ENCODE assay signal across 26 cellular contexts in genomic region chr4:106096454-106096853, GRCh38.
"Had no signal": no experiment of that assay in that cellular context is flagged by ENCODE, and none has a peak within 500 bp of the region (broad histone marks: within the 10 kb centered on the region; RNA-seq: fewer than 3 reads in every experiment).

No MANE protein-coding gene starts in this region.

- DNase-seq: activated CD4-positive, alpha-beta T cell treated with anti-CD3 and anti-CD28 coated beads for 4 hours; activated CD4-positive, alpha-beta T cell treated with anti-CD3 and anti-CD28 coated beads, Interleukin-2, amount 50 U/mL, for 48 hours; activated CD8-positive, alpha-beta memory T cell treated with anti-CD3 and anti-CD28 coated beads, Interleukin-2, amount 50 U/mL, for 4 hours; activated effector memory CD4-positive, alpha-beta T cell treated with anti-CD3 and anti-CD28 coated beads, Interleukin-2, amount 50 U/mL, for 16 hours; activated naive CD4-positive, alpha-beta T cell treated with anti-CD3 and anti-CD28 coated beads, Interleukin-2, amount 10 ng/mL, durations not matched to agents 7 days and 5 days; activated T-cell treated with anti-CD3 and anti-CD28 coated beads, Interleukin-2, amount 50 U/mL, for 1 hour; amygdala; esophagus squamous epithelium; lower lobe of right lung; nucleus accumbens; psoas muscle; sigmoid colon; small intestine; stimulated activated CD4-positive, alpha-beta T cell treated with anti-CD3 and anti-CD28 coated beads, Interleukin-4, amount 100 ng/mL, for 24 hours; T-cell; trophoblast cell had no signal

- H3K27ac ChIP-seq: epithelial cell of prostate, esophagus squamous epithelium, lower lobe of right lung, parathyroid adenoma, psoas muscle, sigmoid colon, thoracic aorta had no signal

- H3K9me3 ChIP-seq: psoas muscle had no signal

- H3K4me3 Mint-ChIP-seq: activated naive CD4-positive, alpha-beta T cell treated with anti-CD3 and anti-CD28 coated beads, Interleukin-2, amount 10 ng/mL, durations not matched to agents 7 days and 5 days; activated T-helper 1 cell treated with anti-CD3 and anti-CD28 coated beads, Interleukin-12 subunit alpha, Interleukin-12 subunit beta, Interleukin-2, Interleukin-4 antibody, amounts not matched to agents 30 ng/mL and 10 ng/mL and 1 ng/mL, durations not matched to agents 14 hours and 24 hours and 36 hours; central memory CD8-positive, alpha-beta T cell; dendritic cell treated with granulocyte-macrophage colony-stimulating factor and Interleukin-4, amounts not matched to agents 40 ng/mL and 50 ng/mL, for 4 days; nephron; stimulated activated effector memory CD8-positive, alpha-beta T cell treated with anti-CD3 and anti-CD28 coated beads, Interleukin-12 subunit alpha, Interleukin-12 subunit beta, amount 100 ng/mL, for 72 hours; stimulated activated naive CD8-positive, alpha-beta T cell treated with anti-CD3 and anti-CD28 coated beads, Interleukin-15, Interleukin-2, amounts not matched to agents 100 ng/mL and 50 ng/mL, for 24 hours; T-cell had no signal

- H3K27me3 ChIP-seq: esophagus squamous epithelium, sigmoid colon had no signal

- H3K4me1 Mint-ChIP-seq: activated naive CD4-positive, alpha-beta T cell treated with anti-CD3 and anti-CD28 coated beads, Interleukin-2, amount 10 ng/mL, durations not matched to agents 7 days and 5 days; central memory CD8-positive, alpha-beta T cell; stimulated activated effector memory CD8-positive, alpha-beta T cell treated with anti-CD3 and anti-CD28 coated beads, Interleukin-12 subunit alpha, Interleukin-12 subunit beta, amount 100 ng/mL, for 72 hours; T-cell had no signal

- H3K4me1 ChIP-seq: esophagus squamous epithelium, lower lobe of right lung, parathyroid adenoma, psoas muscle, sigmoid colon had no signal

- H3K27me3 Mint-ChIP-seq: activated naive CD4-positive, alpha-beta T cell treated with anti-CD3 and anti-CD28 coated beads, Interleukin-2, amount 10 ng/mL, durations not matched to agents 7 days and 5 days; central memory CD8-positive, alpha-beta T cell; dendritic cell treated with granulocyte-macrophage colony-stimulating factor and Interleukin-4, amounts not matched to agents 40 ng/mL and 50 ng/mL, for 4 days; stimulated activated naive CD8-positive, alpha-beta T cell treated with anti-CD3 and anti-CD28 coated beads, Interleukin-15, Interleukin-2, amounts not matched to agents 100 ng/mL and 50 ng/mL, for 24 hours; T-cell had no signal

- H3K27ac Mint-ChIP-seq: activated naive CD4-positive, alpha-beta T cell treated with anti-CD3 and anti-CD28 coated beads, Interleukin-2, amount 10 ng/mL, durations not matched to agents 7 days and 5 days; activated T-helper 1 cell treated with anti-CD3 and anti-CD28 coated beads, Interleukin-12 subunit alpha, Interleukin-12 subunit beta, Interleukin-2, Interleukin-4 antibody, amounts not matched to agents 30 ng/mL and 10 ng/mL and 1 ng/mL, durations not matched to agents 14 hours and 24 hours and 36 hours; dendritic cell treated with granulocyte-macrophage colony-stimulating factor and Interleukin-4, amounts not matched to agents 40 ng/mL and 50 ng/mL, for 4 days; stimulated activated effector memory CD8-positive, alpha-beta T cell treated with anti-CD3 and anti-CD28 coated beads, Interleukin-12 subunit alpha, Interleukin-12 subunit beta, amount 100 ng/mL, for 72 hours; stimulated activated naive CD8-positive, alpha-beta T cell treated with anti-CD3 and anti-CD28 coated beads, Interleukin-15, Interleukin-2, amounts not matched to agents 100 ng/mL and 50 ng/mL, for 24 hours; T-cell had no signal

- H3K9ac ChIP-seq: parathyroid adenoma had no signal

- ATAC-seq: left lobe of liver; lower lobe of right lung; psoas muscle; stimulated activated effector memory CD8-positive, alpha-beta T cell treated with anti-CD3 and anti-CD28 coated beads, Interleukin-12 subunit alpha, Interleukin-12 subunit beta, amount 100 ng/mL, for 72 hours; T-cell had no signal

- H3K4me3 ChIP-seq: esophagus squamous epithelium, lower lobe of right lung, psoas muscle, sigmoid colon, thoracic aorta had no signal

- H3K9me3 Mint-ChIP-seq: central memory CD8-positive, alpha-beta T cell; stimulated activated effector memory CD8-positive, alpha-beta T cell treated with anti-CD3 and anti-CD28 coated beads, Interleukin-12 subunit alpha, Interleukin-12 subunit beta, amount 100 ng/mL, for 72 hours had no signal
